ENCODE assay signal across 8 cellular contexts in the genomic region with DNA sequence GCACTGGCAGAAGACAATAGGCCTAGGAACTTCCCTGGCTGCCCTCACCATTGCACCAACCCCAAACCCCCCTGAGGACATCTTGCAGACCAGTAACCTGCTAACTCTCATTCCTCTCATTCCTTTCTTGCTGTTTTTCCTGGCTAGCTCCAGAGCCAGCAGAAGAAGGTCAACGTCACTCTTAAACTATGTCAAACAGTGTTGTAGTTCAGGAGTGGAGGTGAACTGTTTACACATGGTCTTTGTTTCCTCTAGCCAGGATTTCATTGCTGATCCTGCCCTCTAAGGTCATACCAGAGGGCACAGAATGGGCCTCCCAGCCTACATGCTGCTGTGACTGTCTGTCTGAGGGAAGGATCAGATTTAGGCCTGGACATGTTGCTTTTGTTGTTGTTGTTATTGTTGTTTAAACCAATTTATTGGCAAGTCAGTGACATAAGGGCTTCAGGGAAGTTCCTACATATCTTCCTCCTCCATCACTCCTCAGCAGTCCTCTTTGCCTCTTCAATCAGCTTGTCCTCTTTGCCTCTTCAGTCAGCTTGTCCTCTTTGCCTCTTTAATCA.
DNase-seq lines count a peak whose midpoint lies in the region; ATAC-seq and TF ChIP-seq lines count a peak whose summit lies in the region.

No MANE protein-coding gene starts in this region.

- H3K9me3 ChIP-seq in mesenchymal stem cell (ENCODE audit: control insufficient read depth, low read length), result no peaks in the 10 kb centered on the region

- H2AK5ac ChIP-seq in mesenchymal stem cell (ENCODE audit: low read length, severe bottlenecking), result peak overlapping the region; percentile 49

- no peak overlapping the region for H3K4me3 ChIP-seq in mesenchymal stem cell (ENCODE audit: insufficient read depth in 1 of 2, low read depth in 1 of 2, low read length in 2 of 2)

- no peaks in the 10 kb centered on the region for H3K27me3 ChIP-seq in mesenchymal stem cell (ENCODE audit: control insufficient read depth in 1 of 2, insufficient read depth in 1 of 2, low read length in 2 of 2)

- H2BK15ac ChIP-seq in mesenchymal stem cell (ENCODE audit: low read depth, poor library complexity, severe bottlenecking), result no peak overlapping the region

- H4K91ac ChIP-seq in mesenchymal stem cell (ENCODE audit: low read length), result no peak overlapping the region

- peak overlapping the region in 1 of 2 experiments; percentile 47 for H3K4ac ChIP-seq in mesenchymal stem cell (ENCODE audit: low read depth in 1 of 2, low read length in 2 of 2)

- H3K79me1 ChIP-seq in mesenchymal stem cell (replicated peaks; ENCODE audit: low read length, poor library complexity, severe bottlenecking), result no peaks in the 10 kb centered on the region

- peak; percentile 70 for DNase-seq in SIG-M5 treated with dmso at 0.1 percent for 504 hours (lab: John Stamatoyannopoulos, UW; ENCODE audit: unreplicated experiment)
- DNase-seq in SIG-M5 (lab: John Stamatoyannopoulos, UW), result no peak
- DNase-seq in endothelial cell (ENCODE audit: low spot score), result no peak
- peak; percentile 47 for DNase-seq in mesenchymal stem cell
- DNase-seq in inferior parietal cortex (ENCODE audit: extremely low spot score), result no peak
- no peak for DNase-seq in LoVo (ENCODE audit: low spot score)

- no peaks in the 10 kb centered on the region for H3K36me3 Mint-ChIP-seq in endothelial cell (ENCODE audit: low read depth, unreplicated experiment)

- H4K8ac ChIP-seq in mesenchymal stem cell (ENCODE audit: low read length), result peak overlapping the region; percentile 80

- no peak overlapping the region for H3K4me3 Mint-ChIP-seq in endothelial cell (ENCODE audit: unreplicated experiment)

- WGBS in mesenchymal stem cell, result 11% methylated on average over 1 of the region's 1 CpG

- H3K4me1 ChIP-seq in mesenchymal stem cell (ENCODE audit: control insufficient read depth, insufficient read depth, low read depth, low read length), result peaks cover 6% of the 10 kb centered on the region

- H2BK5ac ChIP-seq in mesenchymal stem cell (ENCODE audit: low read depth, low read length, poor library complexity, severe bottlenecking), result peak overlapping the region; percentile 85

- H3K4me1 Mint-ChIP-seq in endothelial cell (ENCODE audit: unreplicated experiment), result peaks cover 18% of the 10 kb centered on the region

- H3K9me3 Mint-ChIP-seq in endothelial cell (ENCODE audit: unreplicated experiment), result no peaks in the 10 kb centered on the region

- peaks cover 2% of the 10 kb centered on the region for H3K27me3 Mint-ChIP-seq in endothelial cell (ENCODE audit: unreplicated experiment)

- no peak overlapping the region for H3K4me2 ChIP-seq in mesenchymal stem cell (ENCODE audit: low read length, poor library complexity, severe bottlenecking)

- H3K9ac ChIP-seq in mesenchymal stem cell (ENCODE audit: low read length), result peak overlapping the region; percentile 24

- no peaks in the 10 kb centered on the region for H3K36me3 ChIP-seq in mesenchymal stem cell (ENCODE audit: control insufficient read depth in 1 of 2, insufficient read depth in 2 of 2, low read depth in 1 of 2, low read length in 2 of 2)

- no peak overlapping the region for H2AFZ ChIP-seq in mesenchymal stem cell (ENCODE audit: low read depth, low read length)

- ATAC-seq in GM21367 (IDR thresholded peaks at IDR 0.05; ENCODE audit: unreplicated experiment), result no peak
- ATAC-seq in GM21381 (IDR thresholded peaks at IDR 0.05; ENCODE audit: unreplicated experiment), result no peak

- no peak overlapping the region for H3K14ac ChIP-seq in mesenchymal stem cell (ENCODE audit: low read length in 2 of 2)

- H3K27ac ChIP-seq in mesenchymal stem cell (ENCODE audit: low read length, poor library complexity, severe bottlenecking), result peak overlapping the region; percentile 95

- no peak overlapping the region for H3K23ac ChIP-seq in mesenchymal stem cell (ENCODE audit: low read length in 2 of 2)

- no peak overlapping the region for H2BK120ac ChIP-seq in mesenchymal stem cell (ENCODE audit: low read depth, low read length)

- peak overlapping the region; percentile 7 to 18 for H3K18ac ChIP-seq in mesenchymal stem cell (ENCODE audit: low read depth in 1 of 2, low read length in 2 of 2)

- H2BK12ac ChIP-seq in mesenchymal stem cell (ENCODE audit: low read length in 2 of 2), result peak overlapping the region; percentile 34 to 51

- H3K27ac Mint-ChIP-seq in endothelial cell (ENCODE audit: unreplicated experiment), result peak overlapping the region; percentile 88

- TF ChIP-seq CTCF in endothelial cell (IDR thresholded peaks at IDR 0.05; ENCODE audit: unreplicated experiment), result no peak

Comparison
In these comparisons a context has a peak if more than half of its experiments do, and no peak if none do; other contexts are left out.
1. DNase-seq: peak in SIG-M5 treated with dmso at 0.1 percent for 504 hours (single experiment) and mesenchymal stem cell (single experiment); none in SIG-M5 (single experiment), endothelial cell (single experiment), inferior parietal cortex (single experiment) and LoVo (single experiment).